In the genomic region with DNA sequence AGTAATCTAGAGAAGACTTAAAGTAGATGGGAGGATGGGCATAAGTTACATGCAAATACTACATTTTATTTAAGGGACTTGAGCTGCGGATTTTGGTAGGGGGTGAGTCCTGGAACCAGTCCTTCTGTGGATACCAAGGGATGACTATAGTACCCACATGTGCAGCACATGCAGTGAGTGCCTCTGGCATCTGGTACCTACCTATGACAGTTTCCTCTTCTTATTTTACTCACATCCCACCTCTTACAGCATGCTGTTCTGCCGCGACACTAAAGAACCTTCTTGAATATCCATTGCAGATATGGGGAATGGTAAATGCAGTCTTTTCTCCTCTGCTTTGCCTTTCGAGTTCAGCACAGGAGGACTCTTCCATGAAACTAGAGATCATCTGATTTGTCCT, we compare ENCODE assay signal across 1 cellular context.
TF ChIP-seq lines count a peak whose summit lies in the region.

No MANE protein-coding gene starts in this region.

TF ChIP-seq in HCT116, 20 proteins besides CTCF, POLR2A, EP300 and RAD21:
- TF ChIP-seq ELF1 (IDR thresholded peaks at IDR 0.05; ENCODE audit: borderline replicate concordance, low read depth) (no peak), REST (IDR thresholded peaks at IDR 0.05; ENCODE audit: low read depth) (no peak), SRF (IDR thresholded peaks at IDR 0.05; ENCODE audit: low read depth) (no peak), TCF7L2 (IDR thresholded peaks at IDR 0.05; ENCODE audit: borderline replicate concordance, extremely low read depth, insufficient read depth, insufficient read length) (no peak), ZBTB33 (IDR thresholded peaks at IDR 0.05; ENCODE audit: extremely low read depth, insufficient replicate concordance, low read length) (no peak)
TF ChIP-seq in HCT116: peak in this region for 0.
